9 cellular contexts compared by ENCODE assay signal in genomic region chr16:30382398-30383015, GRCh38. TPM values are rescaled to one million over a fixed set of nuclear protein-coding genes. Genes with fewer than 3 reads are reported as not detected.
DNase-seq lines count a peak whose midpoint lies in the region; ATAC-seq and TF ChIP-seq lines count a peak whose summit lies in the region.
"Had no signal": no experiment of that assay in that cellular context is flagged by ENCODE, and none has a peak within 500 bp of the region (broad histone marks: within the 10 kb centered on the region; RNA-seq: fewer than 3 reads in every experiment).

SEPTIN1 (minus strand) TSS chr16:30382561; CDS start chr16:30382542, 19 bp downstream.

- H3K4me3 Mint-ChIP-seq in activated CD4-positive, alpha-beta T cell treated with anti-CD3 and anti-CD28 coated beads for 36 hours: peak within 1 kb of the TSS; percentile 84
- H3K4me3 Mint-ChIP-seq in endothelial cell (ENCODE audit: unreplicated experiment): no peak within 1 kb of the TSS

- DNase-seq in activated CD4-positive, alpha-beta T cell treated with anti-CD3 and anti-CD28 coated beads for 36 hours: peak; percentile 89
- DNase-seq in endothelial cell (ENCODE audit: low spot score): no peak
- DNase-seq in stimulated activated CD8-positive, alpha-beta memory T cell treated with anti-CD3 and anti-CD28 coated beads, Interleukin-4, amount 100 ng/mL, for 48 hours: peak; percentile 84
- no peak for DNase-seq in hippocampal formation (lab: John Stamatoyannopoulos, UW)
- DNase-seq in left ventricle myocardium inferior: no peak

- H3K9me3 Mint-ChIP-seq in activated CD4-positive, alpha-beta T cell treated with anti-CD3 and anti-CD28 coated beads for 36 hours (ENCODE audit: low read depth): no peaks in the 10 kb centered on the region
- no peaks in the 10 kb centered on the region for H3K9me3 Mint-ChIP-seq in endothelial cell (ENCODE audit: unreplicated experiment)

- H3K4me3 ChIP-seq in left ventricle myocardium inferior: no peak within 1 kb of the TSS

- ATAC-seq in GM21447 (IDR thresholded peaks at IDR 0.05; ENCODE audit: unreplicated experiment) (peak; percentile 34), HG03196 (IDR thresholded peaks at IDR 0.05; ENCODE audit: unreplicated experiment) (no peak), GM21367 (IDR thresholded peaks at IDR 0.05; ENCODE audit: unreplicated experiment) (no peak)
- peak; percentile 50 for ATAC-seq in activated CD4-positive, alpha-beta T cell treated with anti-CD3 and anti-CD28 coated beads for 36 hours
- ATAC-seq: heart left ventricle had no signal

- H3K36me3 ChIP-seq in left ventricle myocardium inferior: no peaks in the 10 kb centered on the region
- H3K36me3 ChIP-seq: heart left ventricle had no signal

- no peaks in the 10 kb centered on the region for H3K9me3 ChIP-seq in left ventricle myocardium inferior (replicated peaks)
- H3K9me3 ChIP-seq: heart left ventricle had no signal

- intact Hi-C loops in activated CD4-positive, alpha-beta T cell treated with anti-CD3 and anti-CD28 coated beads for 36 hours (cut with DNase I, micrococcal nuclease): loop anchor here (1.0 to 2.0 kb wide), 3 partner anchors 13 to 26 kb away; partner anchors contain the start of genes ZNF48 (in 1 of the 2) and ZNF771 (in 1 of the 2)
- intact Hi-C loops in left ventricle myocardium inferior (cut with micrococcal nuclease): no loop called here

- peaks cover 30% of the 10 kb centered on the region for H3K36me3 Mint-ChIP-seq in activated CD4-positive, alpha-beta T cell treated with anti-CD3 and anti-CD28 coated beads for 36 hours (ENCODE audit: low read depth)
- H3K36me3 Mint-ChIP-seq in endothelial cell (ENCODE audit: low read depth, unreplicated experiment): peaks cover 4% of the 10 kb centered on the region

- POLR2A ChIA-PET in activated CD4-positive, alpha-beta T cell treated with anti-CD3 and anti-CD28 coated beads for 36 hours (lab: Charles Lee): interaction anchor here (0.6 to 1.5 kb wide), 8 partner anchors 9 to 276 kb away, joined by 3 to 8 read pairs (median 4); partner anchors contain the start of genes DCTPP1 and ZNF771

- peaks cover 12% of the 10 kb centered on the region for H3K4me1 ChIP-seq in left ventricle myocardium inferior

- CTCF ChIA-PET in activated CD4-positive, alpha-beta T cell treated with anti-CD3 and anti-CD28 coated beads for 36 hours (lab: Charles Lee): interaction anchor here (0.5 to 2.5 kb wide), 11 partner anchors 12 to 431 kb away, joined by 3 to 18 read pairs (median 5); partner anchors contain the start of genes DCTPP1, TBC1D10B and ZNF48

- H3K27ac Mint-ChIP-seq in activated CD4-positive, alpha-beta T cell treated with anti-CD3 and anti-CD28 coated beads for 36 hours: peak within 1 kb of the TSS; percentile 98
- H3K27ac Mint-ChIP-seq in endothelial cell (ENCODE audit: unreplicated experiment): peak within 1 kb of the TSS; percentile 31

- TF ChIP-seq CTCF in endothelial cell (IDR thresholded peaks at IDR 0.05; ENCODE audit: unreplicated experiment) (no peak), left ventricle myocardium inferior (IDR thresholded peaks at IDR 0.05; ENCODE audit: borderline replicate concordance) (no peak)

- no peaks in the 10 kb centered on the region for H3K27me3 Mint-ChIP-seq in activated CD4-positive, alpha-beta T cell treated with anti-CD3 and anti-CD28 coated beads for 36 hours
- peaks cover 3% of the 10 kb centered on the region for H3K27me3 Mint-ChIP-seq in endothelial cell (ENCODE audit: unreplicated experiment)

- no peak within 1 kb of the TSS for H3K27ac ChIP-seq in left ventricle myocardium inferior (replicated peaks)

- H3K27me3 ChIP-seq in left ventricle myocardium inferior (ENCODE audit: low read depth): no peaks in the 10 kb centered on the region
- H3K27me3 ChIP-seq: heart left ventricle had no signal

- H3K4me1 Mint-ChIP-seq in activated CD4-positive, alpha-beta T cell treated with anti-CD3 and anti-CD28 coated beads for 36 hours: peaks cover 45% of the 10 kb centered on the region
- peaks cover 9% of the 10 kb centered on the region for H3K4me1 Mint-ChIP-seq in endothelial cell (ENCODE audit: unreplicated experiment)

RNA-seq across cellular contexts. Expression of gene SEPTIN1, which starts in this region (rescaled TPM):
- total RNA-seq in activated CD4-positive, alpha-beta T cell treated with anti-CD3 and anti-CD28 coated beads for 36 hours: 100 to 1,000 TPM; 155 to 159 TPM
- total RNA-seq in endothelial cell (ENCODE audit: unreplicated experiment) (1.6 TPM), left ventricle myocardium inferior (1.3 TPM)

Comparison
In these comparisons a context has a peak if more than half of its experiments do, and no peak if none do; other contexts are left out.
1. RNA of gene SEPTIN1 (total RNA-seq): 155 to 159 TPM in activated CD4-positive, alpha-beta T cell treated with anti-CD3 and anti-CD28 coated beads for 36 hours; 1.6 TPM in endothelial cell (single experiment) and 1.3 TPM in left ventricle myocardium inferior (single experiment); every median in the first group is over 10 times any median in the second.
2. ATAC-seq: peak in GM21447 (single experiment) and activated CD4-positive, alpha-beta T cell treated with anti-CD3 and anti-CD28 coated beads for 36 hours (single experiment); none in HG03196 (single experiment) and GM21367 (single experiment).
3. DNase-seq: peak in activated CD4-positive, alpha-beta T cell treated with anti-CD3 and anti-CD28 coated beads for 36 hours (single experiment) and stimulated activated CD8-positive, alpha-beta memory T cell treated with anti-CD3 and anti-CD28 coated beads, Interleukin-4, amount 100 ng/mL, for 48 hours (single experiment); none in endothelial cell (single experiment), hippocampal formation (0 of 2) and left ventricle myocardium inferior (single experiment).